Comparison of ENCODE assay signal across 15 cellular contexts in the genomic region with DNA sequence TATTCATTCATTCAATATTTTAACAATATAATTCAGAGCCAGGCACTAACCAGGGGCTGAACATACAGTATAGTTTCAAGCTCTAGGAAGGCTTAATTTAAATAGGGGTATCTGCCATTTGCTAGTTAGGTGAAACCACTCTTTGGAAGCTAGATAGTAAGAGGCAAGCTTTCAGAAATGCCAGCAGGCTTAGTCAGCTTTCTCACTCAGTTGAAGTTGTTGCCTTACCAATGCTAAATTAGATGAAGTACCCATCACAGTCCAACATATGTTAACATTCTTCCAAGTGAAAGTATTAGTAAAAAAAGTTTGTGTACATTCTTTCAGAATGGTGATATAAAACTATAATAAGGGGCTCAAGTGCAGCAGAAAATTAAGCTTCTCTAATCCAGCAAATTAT.
DNase-seq lines count a peak whose midpoint lies in the region; ATAC-seq and TF ChIP-seq lines count a peak whose summit lies in the region.
"Had no signal": no experiment of that assay in that cellular context is flagged by ENCODE, and none has a peak within 500 bp of the region (broad histone marks: within the 10 kb centered on the region; RNA-seq: fewer than 3 reads in every experiment).

No MANE protein-coding gene starts in this region.

- no peak overlapping the region for H2AFZ ChIP-seq in MM.1S (ENCODE audit: low read length)

- H3K9me3 ChIP-seq in MM.1S (replicated peaks; ENCODE audit: insufficient read depth, low read length): no peaks in the 10 kb centered on the region
- H3K9me3 ChIP-seq: ovary, uterus had no signal

- no peak overlapping the region for H3K9ac ChIP-seq in MM.1S (ENCODE audit: low read length)

- H3K9me2 ChIP-seq in MM.1S (replicated peaks; ENCODE audit: insufficient read depth, low read length): no peaks in the 10 kb centered on the region

- H3K4me1 ChIP-seq in MM.1S (ENCODE audit: low read length): no peaks in the 10 kb centered on the region
- H3K4me1 ChIP-seq: uterus had no signal

- TF ChIP-seq CTCF in MM.1S (IDR thresholded peaks at IDR 0.05; ENCODE audit: low read length): no peak

- H3K36me3 ChIP-seq in MM.1S (replicated peaks; ENCODE audit: insufficient read depth, low read length): no peaks in the 10 kb centered on the region
- H3K36me3 ChIP-seq: ovary, uterus had no signal

- ATAC-seq in GM19328 (IDR thresholded peaks at IDR 0.05; ENCODE audit: unreplicated experiment): no peak
- ATAC-seq: Right ventricle myocardium inferior, WTC11 had no signal

- H4K20me1 ChIP-seq in MM.1S (ENCODE audit: insufficient read depth, low read length): no peaks in the 10 kb centered on the region

- no peaks in the 10 kb centered on the region for H3F3A ChIP-seq in MM.1S (ENCODE audit: insufficient read depth, low read length)

- H3K4me2 ChIP-seq in MM.1S (ENCODE audit: low read depth, low read length): no peak overlapping the region

- no peak overlapping the region for H3K27ac ChIP-seq in MM.1S (ENCODE audit: low read length)
- H3K27ac ChIP-seq: ovary, uterus had no signal

- DNase-seq in EH (ENCODE audit: low read depth) (peak; percentile 65), MM.1S (peak; percentile 16), fibroblast of gingiva (ENCODE audit: low read depth) (peak; percentile 2), non-pigmented ciliary epithelial cell (ENCODE audit: low read depth) (peak; percentile 27), COLO829 (ENCODE audit: low spot score) (no peak), NCI-H446 (lab: John Stamatoyannopoulos, UW) (no peak), Kasumi-1 (lab: John Stamatoyannopoulos, UW) (no peak)
- DNase-seq: activated CD8-positive, alpha-beta memory T cell treated with anti-CD3 and anti-CD28 coated beads for 24 hours; NCI-H1694 treated with DMSO at 0.1 percent for 48 hours; NCI-H510A; ovary; uterus had no signal

- H3K79me2 ChIP-seq in MM.1S (ENCODE audit: low read length): no peaks in the 10 kb centered on the region

- H3K27me3 ChIP-seq in MM.1S (replicated peaks; ENCODE audit: insufficient read depth, low read length): no peaks in the 10 kb centered on the region
- H3K27me3 ChIP-seq: ovary, uterus had no signal

- H3K4me3 ChIP-seq in MM.1S (ENCODE audit: low read length): no peak overlapping the region
- H3K4me3 ChIP-seq: ovary, uterus had no signal

Comparison
In these comparisons a context has a peak if more than half of its experiments do, and no peak if none do; other contexts are left out.
1. DNase-seq: peak in EH (single experiment), MM.1S (single experiment), fibroblast of gingiva (single experiment) and non-pigmented ciliary epithelial cell (single experiment); none in COLO829 (single experiment), NCI-H446 (0 of 2) and Kasumi-1 (0 of 2).